In the genomic region with DNA sequence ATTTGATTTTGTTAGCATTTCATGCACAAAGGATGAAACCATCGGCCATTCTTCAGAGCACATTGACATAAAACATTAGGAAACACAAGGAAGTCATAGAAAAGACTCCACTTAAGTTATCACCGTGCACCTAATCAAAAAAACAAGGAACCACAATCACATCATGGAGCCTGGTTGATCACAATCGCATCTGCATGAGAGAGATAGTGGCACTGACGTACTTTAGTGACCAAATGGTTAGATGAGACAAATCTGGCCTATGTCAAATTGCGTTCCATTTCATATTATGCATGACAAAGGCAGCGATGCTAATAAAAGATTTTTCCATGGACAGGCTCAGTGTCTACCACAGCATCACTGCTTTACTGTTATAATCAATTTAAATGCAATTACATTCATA, we compare ENCODE assay signal across 18 cellular contexts.
DNase-seq lines count a peak whose midpoint lies in the region; ATAC-seq and TF ChIP-seq lines count a peak whose summit lies in the region.
"Had no signal": no experiment of that assay in that cellular context is flagged by ENCODE, and none has a peak within 500 bp of the region (broad histone marks: within the 10 kb centered on the region; RNA-seq: fewer than 3 reads in every experiment).

No MANE protein-coding gene starts in this region.

- H3K36me3 Mint-ChIP-seq in activated naive CD4-positive, alpha-beta T cell treated with anti-CD3 and anti-CD28 coated beads, Interleukin-2, amount 50 U/mL, for 72 hours, result no peaks in the 10 kb centered on the region
- H3K36me3 Mint-ChIP-seq: CD4-positive, CD25-positive, alpha-beta regulatory T cell; CD8-positive, alpha-beta T cell had no signal

- no peak overlapping the region for H3K27ac Mint-ChIP-seq in activated naive CD4-positive, alpha-beta T cell treated with anti-CD3 and anti-CD28 coated beads, Interleukin-2, amount 50 U/mL, for 72 hours
- H3K27ac Mint-ChIP-seq: CD4-positive, CD25-positive, alpha-beta regulatory T cell; CD8-positive, alpha-beta T cell had no signal

- peaks cover 5 to 7% of the 10 kb centered on the region in 2 donors for H3K9me3 Mint-ChIP-seq in activated naive CD4-positive, alpha-beta T cell treated with anti-CD3 and anti-CD28 coated beads, Interleukin-2, amount 50 U/mL, for 72 hours

- ATAC-seq in SK-N-SH treated with all-trans-retinoic acid at 6 μM for 48 hours (no peak; the same call in 2 of the 3 replicates), HG03025 (IDR thresholded peaks at IDR 0.05; ENCODE audit: low FRiP score, unreplicated experiment) (no peak)
- ATAC-seq in activated naive CD4-positive, alpha-beta T cell treated with anti-CD3 and anti-CD28 coated beads, Interleukin-2, amount 50 U/mL, for 72 hours, result no peak
- ATAC-seq: A549; CD8-positive, alpha-beta T cell had no signal

- DNase-seq in CMK (ENCODE audit: low read depth) (peak; percentile 14), OCI-M1 (lab: John Stamatoyannopoulos, UW) (peak; percentile 76), DMS79 (lab: John Stamatoyannopoulos, UW) (no peak), C1 segment of cervical spinal cord (lab: John Stamatoyannopoulos, UW) (no peak)
- DNase-seq in activated naive CD4-positive, alpha-beta T cell treated with anti-CD3 and anti-CD28 coated beads, Interleukin-2, amount 50 U/mL, for 72 hours (ENCODE audit: low spot score in 2 of 2), result no peak
- DNase-seq: 8988T; ACHN; AML-193; CD4-positive, CD25-positive, alpha-beta regulatory T cell; CD8-positive, alpha-beta T cell; DMS 273 treated with DMSO at 0.1 percent for 48 hours; DMS53; DND-41; GOT3; HCEC 1CT had no signal

TF ChIP-seq in SK-N-SH treated with all-trans-retinoic acid at 6 μM for 48 hours, 23 proteins besides CTCF, POLR2A, EP300 and RAD21 (continues in another document):
- TF ChIP-seq ZNF565 (CRISPR knock-in tag; conservative IDR thresholded peaks at IDR 0.05; ENCODE audit: low read depth), result 0 out of 2 replicates have a peak, but pooled peaks have one; percentile 69
- TF ChIP-seq, protein P1, sequence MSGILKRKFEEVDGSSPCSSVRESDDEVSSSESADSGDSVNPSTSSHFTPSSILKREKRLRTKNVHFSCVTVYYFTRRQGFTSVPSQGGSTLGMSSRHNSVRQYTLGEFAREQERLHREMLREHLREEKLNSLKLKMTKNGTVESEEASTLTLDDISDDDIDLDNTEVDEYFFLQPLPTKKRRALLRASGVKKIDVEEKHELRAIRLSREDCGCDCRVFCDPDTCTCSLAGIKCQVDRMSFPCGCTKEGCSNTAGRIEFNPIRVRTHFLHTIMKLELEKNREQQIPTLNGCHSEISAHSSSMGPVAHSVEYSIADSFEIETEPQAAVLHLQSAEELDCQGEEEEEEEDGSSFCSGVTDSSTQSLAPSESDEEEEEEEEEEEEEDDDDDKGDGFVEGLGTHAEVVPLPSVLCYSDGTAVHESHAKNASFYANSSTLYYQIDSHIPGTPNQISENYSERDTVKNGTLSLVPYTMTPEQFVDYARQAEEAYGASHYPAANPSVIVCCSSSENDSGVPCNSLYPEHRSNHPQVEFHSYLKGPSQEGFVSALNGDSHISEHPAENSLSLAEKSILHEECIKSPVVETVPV (CRISPR knock-in tag; IDR thresholded peaks at IDR 0.05), result peak; percentile 96
- peak; percentile 77; the same call in 1 of the 2 replicates for TF ChIP-seq CSDC2 (CRISPR knock-in tag; IDR thresholded peaks at IDR 0.05)
- TF ChIP-seq, protein P2, sequence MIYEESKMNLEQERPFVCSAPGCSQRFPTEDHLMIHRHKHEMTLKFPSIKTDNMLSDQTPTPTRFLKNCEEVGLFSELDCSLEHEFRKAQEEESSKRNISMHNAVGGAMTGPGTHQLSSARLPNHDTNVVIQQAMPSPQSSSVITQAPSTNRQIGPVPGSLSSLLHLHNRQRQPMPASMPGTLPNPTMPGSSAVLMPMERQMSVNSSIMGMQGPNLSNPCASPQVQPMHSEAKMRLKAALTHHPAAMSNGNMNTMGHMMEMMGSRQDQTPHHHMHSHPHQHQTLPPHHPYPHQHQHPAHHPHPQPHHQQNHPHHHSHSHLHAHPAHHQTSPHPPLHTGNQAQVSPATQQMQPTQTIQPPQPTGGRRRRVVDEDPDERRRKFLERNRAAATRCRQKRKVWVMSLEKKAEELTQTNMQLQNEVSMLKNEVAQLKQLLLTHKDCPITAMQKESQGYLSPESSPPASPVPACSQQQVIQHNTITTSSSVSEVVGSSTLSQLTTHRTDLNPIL (CRISPR knock-in tag; IDR thresholded peaks at IDR 0.05; ENCODE audit: low read depth), result peak; percentile 92
- TF ChIP-seq, protein P3, sequence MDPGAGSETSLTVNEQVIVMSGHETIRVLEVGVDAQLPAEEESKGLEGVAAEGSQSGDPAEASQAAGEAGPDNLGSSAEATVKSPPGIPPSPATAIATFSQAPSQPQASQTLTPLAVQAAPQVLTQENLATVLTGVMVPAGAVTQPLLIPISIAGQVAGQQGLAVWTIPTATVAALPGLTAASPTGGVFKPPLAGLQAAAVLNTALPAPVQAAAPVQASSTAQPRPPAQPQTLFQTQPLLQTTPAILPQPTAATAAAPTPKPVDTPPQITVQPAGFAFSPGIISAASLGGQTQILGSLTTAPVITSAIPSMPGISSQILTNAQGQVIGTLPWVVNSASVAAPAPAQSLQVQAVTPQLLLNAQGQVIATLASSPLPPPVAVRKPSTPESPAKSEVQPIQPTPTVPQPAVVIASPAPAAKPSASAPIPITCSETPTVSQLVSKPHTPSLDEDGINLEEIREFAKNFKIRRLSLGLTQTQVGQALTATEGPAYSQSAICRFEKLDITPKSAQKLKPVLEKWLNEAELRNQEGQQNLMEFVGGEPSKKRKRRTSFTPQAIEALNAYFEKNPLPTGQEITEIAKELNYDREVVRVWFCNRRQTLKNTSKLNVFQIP (CRISPR knock-in tag; IDR thresholded peaks at IDR 0.05; ENCODE audit: borderline replicate concordance, low read depth), result no peak
- no peak for TF ChIP-seq ZC3H10 (CRISPR knock-in tag; IDR thresholded peaks at IDR 0.05)
- TF ChIP-seq, protein P4, sequence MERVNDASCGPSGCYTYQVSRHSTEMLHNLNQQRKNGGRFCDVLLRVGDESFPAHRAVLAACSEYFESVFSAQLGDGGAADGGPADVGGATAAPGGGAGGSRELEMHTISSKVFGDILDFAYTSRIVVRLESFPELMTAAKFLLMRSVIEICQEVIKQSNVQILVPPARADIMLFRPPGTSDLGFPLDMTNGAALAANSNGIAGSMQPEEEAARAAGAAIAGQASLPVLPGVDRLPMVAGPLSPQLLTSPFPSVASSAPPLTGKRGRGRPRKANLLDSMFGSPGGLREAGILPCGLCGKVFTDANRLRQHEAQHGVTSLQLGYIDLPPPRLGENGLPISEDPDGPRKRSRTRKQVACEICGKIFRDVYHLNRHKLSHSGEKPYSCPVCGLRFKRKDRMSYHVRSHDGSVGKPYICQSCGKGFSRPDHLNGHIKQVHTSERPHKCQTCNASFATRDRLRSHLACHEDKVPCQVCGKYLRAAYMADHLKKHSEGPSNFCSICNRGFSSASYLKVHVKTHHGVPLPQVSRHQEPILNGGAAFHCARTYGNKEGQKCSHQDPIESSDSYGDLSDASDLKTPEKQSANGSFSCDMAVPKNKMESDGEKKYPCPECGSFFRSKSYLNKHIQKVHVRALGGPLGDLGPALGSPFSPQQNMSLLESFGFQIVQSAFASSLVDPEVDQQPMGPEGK (CRISPR knock-in tag; IDR thresholded peaks at IDR 0.05; ENCODE audit: borderline replicate concordance), result no peak
- peak; percentile 97 for TF ChIP-seq GLIS3 (CRISPR knock-in tag; IDR thresholded peaks at IDR 0.05)
- peak; percentile 96 for TF ChIP-seq SNAI2 (CRISPR knock-in tag; IDR thresholded peaks at IDR 0.05)
- peak; percentile 100 for TF ChIP-seq TCF4 (CRISPR knock-in tag; IDR thresholded peaks at IDR 0.05; ENCODE audit: borderline replicate concordance)
- TF ChIP-seq TOX (CRISPR knock-in tag; IDR thresholded peaks at IDR 0.05; ENCODE audit: borderline replicate concordance), result no peak
- peak; percentile 47; the same call in 1 of the 2 replicates for TF ChIP-seq BACH2 (CRISPR knock-in tag; IDR thresholded peaks at IDR 0.05; ENCODE audit: borderline replicate concordance)
- TF ChIP-seq ESRRG (CRISPR knock-in tag; IDR thresholded peaks at IDR 0.05), result peak; percentile 76; the same call in 1 of the 2 replicates
- peak; percentile 66 for TF ChIP-seq ZNF70 (CRISPR knock-in tag; IDR thresholded peaks at IDR 0.05)
- 0 out of 2 replicates have a peak, but pooled peaks have one; percentile 11 for TF ChIP-seq ARNTL (CRISPR knock-in tag; IDR thresholded peaks at IDR 0.05; ENCODE audit: borderline replicate concordance, low read depth)
- TF ChIP-seq OSR1 (CRISPR knock-in tag; IDR thresholded peaks at IDR 0.05), result no peak
- TF ChIP-seq ZFP3 (CRISPR knock-in tag; IDR thresholded peaks at IDR 0.05), result peak; percentile 88; the same call in 1 of the 2 replicates
- TF ChIP-seq ZNF8 (CRISPR knock-in tag; IDR thresholded peaks at IDR 0.05), result peak; percentile 62; the same call in 1 of the 2 replicates
- TF ChIP-seq ZFP30 (CRISPR knock-in tag; IDR thresholded peaks at IDR 0.05), result 0 out of 2 replicates have a peak, but pooled peaks have one; percentile 28
- TF ChIP-seq ISL1 (CRISPR knock-in tag; IDR thresholded peaks at IDR 0.05), result peak; percentile 93
- peak; percentile 83; the same call in 1 of the 2 replicates for TF ChIP-seq PPARA (CRISPR knock-in tag; IDR thresholded peaks at IDR 0.05; ENCODE audit: borderline replicate concordance)
- TF ChIP-seq, protein P5, sequence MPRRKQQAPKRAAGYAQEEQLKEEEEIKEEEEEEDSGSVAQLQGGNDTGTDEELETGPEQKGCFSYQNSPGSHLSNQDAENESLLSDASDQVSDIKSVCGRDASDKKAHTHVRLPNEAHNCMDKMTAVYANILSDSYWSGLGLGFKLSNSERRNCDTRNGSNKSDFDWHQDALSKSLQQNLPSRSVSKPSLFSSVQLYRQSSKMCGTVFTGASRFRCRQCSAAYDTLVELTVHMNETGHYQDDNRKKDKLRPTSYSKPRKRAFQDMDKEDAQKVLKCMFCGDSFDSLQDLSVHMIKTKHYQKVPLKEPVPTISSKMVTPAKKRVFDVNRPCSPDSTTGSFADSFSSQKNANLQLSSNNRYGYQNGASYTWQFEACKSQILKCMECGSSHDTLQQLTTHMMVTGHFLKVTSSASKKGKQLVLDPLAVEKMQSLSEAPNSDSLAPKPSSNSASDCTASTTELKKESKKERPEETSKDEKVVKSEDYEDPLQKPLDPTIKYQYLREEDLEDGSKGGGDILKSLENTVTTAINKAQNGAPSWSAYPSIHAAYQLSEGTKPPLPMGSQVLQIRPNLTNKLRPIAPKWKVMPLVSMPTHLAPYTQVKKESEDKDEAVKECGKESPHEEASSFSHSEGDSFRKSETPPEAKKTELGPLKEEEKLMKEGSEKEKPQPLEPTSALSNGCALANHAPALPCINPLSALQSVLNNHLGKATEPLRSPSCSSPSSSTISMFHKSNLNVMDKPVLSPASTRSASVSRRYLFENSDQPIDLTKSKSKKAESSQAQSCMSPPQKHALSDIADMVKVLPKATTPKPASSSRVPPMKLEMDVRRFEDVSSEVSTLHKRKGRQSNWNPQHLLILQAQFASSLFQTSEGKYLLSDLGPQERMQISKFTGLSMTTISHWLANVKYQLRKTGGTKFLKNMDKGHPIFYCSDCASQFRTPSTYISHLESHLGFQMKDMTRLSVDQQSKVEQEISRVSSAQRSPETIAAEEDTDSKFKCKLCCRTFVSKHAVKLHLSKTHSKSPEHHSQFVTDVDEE (CRISPR knock-in tag; IDR thresholded peaks at IDR 0.05), result peak; percentile 100

Comparison
In these comparisons a context has a peak if more than half of its experiments do, and no peak if none do; other contexts are left out.
1. DNase-seq: peak in CMK (single experiment) and OCI-M1 (single experiment); none in activated naive CD4-positive, alpha-beta T cell treated with anti-CD3 and anti-CD28 coated beads, Interleukin-2, amount 50 U/mL, for 72 hours (0 of 2), DMS79 (single experiment) and C1 segment of cervical spinal cord (0 of 14).